Comparison of ENCODE assay signal across 25 cellular contexts in genomic region chr11:40029406-40029805, GRCh38.
A peak's percentile ranks its signal among the peaks of the same experiment; 100 is the strongest.
DNase-seq lines count a peak whose midpoint lies in the region; TF ChIP-seq lines count a peak whose summit lies in the region.
"Had no signal": no experiment of that assay in that cellular context is flagged by ENCODE, and none has a peak within 500 bp of the region (broad histone marks: within the 10 kb centered on the region; RNA-seq: fewer than 3 reads in every experiment).

No MANE protein-coding gene starts in this region.

- peaks cover 24% of the 10 kb centered on the region for H3K9me3 Mint-ChIP-seq in nephron progenitor cell
- peaks cover 33% of the 10 kb centered on the region for H3K9me3 Mint-ChIP-seq in activated T-helper 2 cell treated with anti-CD3 and anti-CD28 coated beads, Interferon-gamma antibody, Interleukin-2, Interleukin-4, amounts not matched to agents 10 μg/mL and 5 μg/mL and 100 μg/mL, durations not matched to agents 14 hours and 24 hours and 36 hours

- H4K20me1 ChIP-seq in hepatocyte (ENCODE audit: insufficient read depth, poor library complexity, severe bottlenecking), result no peaks in the 10 kb centered on the region
- H4K20me1 ChIP-seq: BLaER1 had no signal

- no peaks in the 10 kb centered on the region for H3K9me2 ChIP-seq in hepatocyte (replicated peaks; ENCODE audit: insufficient read depth)
- H3K9me2 ChIP-seq: SK-N-SH had no signal

- no peaks in the 10 kb centered on the region for H3K9me3 ChIP-seq in hepatocyte (ENCODE audit: low read depth)
- H3K9me3 ChIP-seq: BLaER1, HAP-1, lower lobe of right lung, right lobe of liver, SK-N-SH, uterus had no signal

- peak overlapping the region; percentile 96 for H3K27ac Mint-ChIP-seq in nephron progenitor cell
- no peak overlapping the region for H3K27ac Mint-ChIP-seq in activated T-helper 2 cell treated with anti-CD3 and anti-CD28 coated beads, Interferon-gamma antibody, Interleukin-2, Interleukin-4, amounts not matched to agents 10 μg/mL and 5 μg/mL and 100 μg/mL, durations not matched to agents 14 hours and 24 hours and 36 hours
- H3K27ac Mint-ChIP-seq: IgD-negative memory B cell; naive thymus-derived CD4-positive, alpha-beta T cell had no signal

- peak overlapping the region; percentile 36 for H3K4me3 ChIP-seq in LNCaP clone FGC (ENCODE audit: low read depth, low read length)
- H3K4me3 ChIP-seq in hepatocyte, result peak overlapping the region; percentile 11
- H3K4me3 ChIP-seq: BLaER1, coronary artery, HAP-1, lower lobe of right lung, right lobe of liver, uterus had no signal

- H3K4me3 Mint-ChIP-seq in nephron progenitor cell, result peak overlapping the region; percentile 64
- H3K4me3 Mint-ChIP-seq in activated T-helper 2 cell treated with anti-CD3 and anti-CD28 coated beads, Interferon-gamma antibody, Interleukin-2, Interleukin-4, amounts not matched to agents 10 μg/mL and 5 μg/mL and 100 μg/mL, durations not matched to agents 14 hours and 24 hours and 36 hours (ENCODE audit: low read depth), result no peak overlapping the region
- H3K4me3 Mint-ChIP-seq: IgD-negative memory B cell; naive thymus-derived CD4-positive, alpha-beta T cell; WTC11 had no signal

- H3K27me3 ChIP-seq in hepatocyte, result no peaks in the 10 kb centered on the region
- H3K27me3 ChIP-seq: BLaER1, brain microvascular endothelial cell, right lobe of liver, uterus had no signal

- peak overlapping the region; percentile 46 for H2AFZ ChIP-seq in hepatocyte

- in situ Hi-C loops in ACHN (cut with HindIII; ENCODE audit: low pct_ligation_motif_present, low pct_unique_long_range_greater_than_20kb, low sequenced_read_pairs), result no loop called here

- H3K36me3 Mint-ChIP-seq in nephron progenitor cell (ENCODE audit: low read depth), result peaks cover 12% of the 10 kb centered on the region
- H3K36me3 Mint-ChIP-seq in activated T-helper 2 cell treated with anti-CD3 and anti-CD28 coated beads, Interferon-gamma antibody, Interleukin-2, Interleukin-4, amounts not matched to agents 10 μg/mL and 5 μg/mL and 100 μg/mL, durations not matched to agents 14 hours and 24 hours and 36 hours (ENCODE audit: low read depth), result no peaks in the 10 kb centered on the region
- H3K36me3 Mint-ChIP-seq: IgD-negative memory B cell; naive thymus-derived CD4-positive, alpha-beta T cell had no signal

- no peak for TF ChIP-seq CTCF in LNCaP clone FGC (IDR thresholded peaks at IDR 0.05; ENCODE audit: control insufficient read depth, extremely low read depth, insufficient read depth)
- no peak for TF ChIP-seq CTCF in hepatocyte (IDR thresholded peaks at IDR 0.05; ENCODE audit: poor library complexity)
- no peak for TF ChIP-seq CTCF in nephron progenitor cell (IDR thresholded peaks at IDR 0.05)

- no peaks in the 10 kb centered on the region for H3K4me1 ChIP-seq in hepatocyte (ENCODE audit: insufficient read depth)
- H3K4me1 ChIP-seq: BLaER1, HAP-1, lower lobe of right lung, right lobe of liver, uterus had no signal

- peak overlapping the region; percentile 68 for H3K4me2 ChIP-seq in hepatocyte
- H3K4me2 ChIP-seq: BLaER1, SK-N-SH had no signal

- DNase-seq in ACHN (peak; percentile 5), LNCaP clone FGC (ENCODE audit: low read depth) (peak; percentile 7), hepatocyte (ENCODE audit: low spot score) (peak; percentile 21), nephron progenitor cell (peak; percentile 7), iPS-NIHi11 (ENCODE audit: low spot score) (no peak), NCI-H2081 (lab: John Stamatoyannopoulos, UW) (no peak), NCI-H1048 (lab: John Stamatoyannopoulos, UW) (no peak)
- DNase-seq in activated T-helper 2 cell treated with anti-CD3 and anti-CD28 coated beads, Interferon-gamma antibody, Interleukin-2, Interleukin-4, amounts not matched to agents 10 μg/mL and 5 μg/mL and 100 μg/mL, durations not matched to agents 14 hours and 24 hours and 36 hours (ENCODE audit: low spot score), result no peak
- DNase-seq: activated CD4-positive, alpha-beta T cell treated with anti-CD3 and anti-CD28 coated beads, Interleukin-2, amount 50 U/mL, for 4 hours; activated CD8-positive, alpha-beta memory T cell treated with anti-CD3 and anti-CD28 coated beads, Interleukin-2, amount 50 U/mL, for 48 hours; activated gamma-delta T cell treated with Interleukin-2 at 50 U/mL for 16 hours; brain microvascular endothelial cell; lower lobe of right lung; naive thymus-derived CD4-positive, alpha-beta T cell; NCI-H1436; NCI-H524; right lobe of liver; RPMI8226; SK-N-SH; uterus had no signal

- WGBS in hepatocyte (ENCODE audit: low lambda C conversion rate, missing lambda C conversion rate), result 34% methylated on average over 11 of the region's 13 CpGs

- H3K27me3 Mint-ChIP-seq in nephron progenitor cell (ENCODE audit: low read depth, poor library complexity), result no peaks in the 10 kb centered on the region
- H3K27me3 Mint-ChIP-seq in activated T-helper 2 cell treated with anti-CD3 and anti-CD28 coated beads, Interferon-gamma antibody, Interleukin-2, Interleukin-4, amounts not matched to agents 10 μg/mL and 5 μg/mL and 100 μg/mL, durations not matched to agents 14 hours and 24 hours and 36 hours (ENCODE audit: low read depth), result no peaks in the 10 kb centered on the region
- H3K27me3 Mint-ChIP-seq: IgD-negative memory B cell; naive thymus-derived CD4-positive, alpha-beta T cell had no signal

- peaks cover 29% of the 10 kb centered on the region for H3K4me1 Mint-ChIP-seq in nephron progenitor cell
- no peaks in the 10 kb centered on the region for H3K4me1 Mint-ChIP-seq in activated T-helper 2 cell treated with anti-CD3 and anti-CD28 coated beads, Interferon-gamma antibody, Interleukin-2, Interleukin-4, amounts not matched to agents 10 μg/mL and 5 μg/mL and 100 μg/mL, durations not matched to agents 14 hours and 24 hours and 36 hours (ENCODE audit: low read depth)
- H3K4me1 Mint-ChIP-seq: IgD-negative memory B cell; naive thymus-derived CD4-positive, alpha-beta T cell had no signal

- H3K36me3 ChIP-seq in hepatocyte (replicated peaks; ENCODE audit: insufficient read depth, low read depth), result no peaks in the 10 kb centered on the region
- H3K36me3 ChIP-seq: BLaER1, brain microvascular endothelial cell, HAP-1, lower lobe of right lung, right lobe of liver, uterus had no signal

- H3K27ac ChIP-seq in hepatocyte, result peak overlapping the region; percentile 50
- H3K27ac ChIP-seq: BLaER1, brain microvascular endothelial cell, coronary artery, lower lobe of right lung, right lobe of liver, uterus had no signal

- H3K79me2 ChIP-seq in hepatocyte, result no peaks in the 10 kb centered on the region

- intact Hi-C loops in activated T-helper 2 cell treated with anti-CD3 and anti-CD28 coated beads, Interferon-gamma antibody, Interleukin-2, Interleukin-4, amounts not matched to agents 10 μg/mL and 5 μg/mL and 100 μg/mL, durations not matched to agents 14 hours and 24 hours and 36 hours (cut with micrococcal nuclease), result no loop called here

Comparison
In these comparisons a context has a peak if more than half of its experiments do, and no peak if none do; other contexts are left out.
1. DNase-seq: peak in ACHN (single experiment), LNCaP clone FGC (single experiment), hepatocyte (single experiment) and nephron progenitor cell (single experiment); none in iPS-NIHi11 (single experiment), NCI-H2081 (0 of 2), NCI-H1048 (single experiment) and activated T-helper 2 cell treated with anti-CD3 and anti-CD28 coated beads, Interferon-gamma antibody, Interleukin-2, Interleukin-4, amounts not matched to agents 10 μg/mL and 5 μg/mL and 100 μg/mL, durations not matched to agents 14 hours and 24 hours and 36 hours (single experiment).